In the genomic region with DNA sequence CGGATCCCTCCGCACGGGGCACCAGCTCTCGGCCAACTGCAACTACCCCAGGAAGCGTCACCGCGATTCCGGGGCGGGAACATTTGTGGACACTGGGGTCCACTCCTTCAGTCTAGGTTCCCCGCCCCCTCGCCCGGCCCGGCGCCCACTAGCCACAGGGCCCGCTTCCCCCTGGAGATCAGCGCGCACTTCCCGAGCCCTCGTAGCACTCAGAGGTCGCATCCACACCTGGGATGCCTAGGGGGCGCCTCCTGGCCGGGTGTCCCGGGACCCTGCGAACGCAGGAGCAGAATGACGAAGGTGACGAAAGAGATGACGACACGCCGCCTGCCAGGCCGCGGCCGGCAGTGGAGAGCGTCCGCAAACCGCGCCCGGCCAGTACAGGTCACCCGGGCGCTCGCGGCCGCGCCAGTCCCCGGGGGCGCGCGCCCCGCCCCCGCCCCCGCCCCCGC, we compare ENCODE assay signal across 1 cellular context.
TF ChIP-seq lines count a peak whose summit lies in the region.

No MANE protein-coding gene starts in this region.

TF ChIP-seq in HepG2, 621 proteins besides CTCF, POLR2A, EP300 and RAD21 (continued from another document):
- TF ChIP-seq, protein P1, sequence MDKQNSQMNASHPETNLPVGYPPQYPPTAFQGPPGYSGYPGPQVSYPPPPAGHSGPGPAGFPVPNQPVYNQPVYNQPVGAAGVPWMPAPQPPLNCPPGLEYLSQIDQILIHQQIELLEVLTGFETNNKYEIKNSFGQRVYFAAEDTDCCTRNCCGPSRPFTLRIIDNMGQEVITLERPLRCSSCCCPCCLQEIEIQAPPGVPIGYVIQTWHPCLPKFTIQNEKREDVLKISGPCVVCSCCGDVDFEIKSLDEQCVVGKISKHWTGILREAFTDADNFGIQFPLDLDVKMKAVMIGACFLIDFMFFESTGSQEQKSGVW (CRISPR knock-in tag; IDR thresholded peaks at IDR 0.05; ENCODE audit: borderline replicate concordance): no peak
- TF ChIP-seq RBM22 (optimal IDR thresholded peaks at IDR 0.05; ENCODE audit: low read length): no peak
- TF ChIP-seq, protein P2, sequence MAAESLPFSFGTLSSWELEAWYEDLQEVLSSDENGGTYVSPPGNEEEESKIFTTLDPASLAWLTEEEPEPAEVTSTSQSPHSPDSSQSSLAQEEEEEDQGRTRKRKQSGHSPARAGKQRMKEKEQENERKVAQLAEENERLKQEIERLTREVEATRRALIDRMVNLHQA (CRISPR knock-in tag; IDR thresholded peaks at IDR 0.05): no peak
- no peak for TF ChIP-seq FOXK2 (IDR thresholded peaks at IDR 0.05)
- TF ChIP-seq NFE2L2 (IDR thresholded peaks at IDR 0.05; ENCODE audit: low read length): no peak
- TF ChIP-seq ARNTL (CRISPR knock-in tag; IDR thresholded peaks at IDR 0.05): no peak; the same call in 1 of the 2 replicates
- TF ChIP-seq ZNF563 (CRISPR knock-in tag; IDR thresholded peaks at IDR 0.05): peak; percentile 55
- TF ChIP-seq, protein P3, sequence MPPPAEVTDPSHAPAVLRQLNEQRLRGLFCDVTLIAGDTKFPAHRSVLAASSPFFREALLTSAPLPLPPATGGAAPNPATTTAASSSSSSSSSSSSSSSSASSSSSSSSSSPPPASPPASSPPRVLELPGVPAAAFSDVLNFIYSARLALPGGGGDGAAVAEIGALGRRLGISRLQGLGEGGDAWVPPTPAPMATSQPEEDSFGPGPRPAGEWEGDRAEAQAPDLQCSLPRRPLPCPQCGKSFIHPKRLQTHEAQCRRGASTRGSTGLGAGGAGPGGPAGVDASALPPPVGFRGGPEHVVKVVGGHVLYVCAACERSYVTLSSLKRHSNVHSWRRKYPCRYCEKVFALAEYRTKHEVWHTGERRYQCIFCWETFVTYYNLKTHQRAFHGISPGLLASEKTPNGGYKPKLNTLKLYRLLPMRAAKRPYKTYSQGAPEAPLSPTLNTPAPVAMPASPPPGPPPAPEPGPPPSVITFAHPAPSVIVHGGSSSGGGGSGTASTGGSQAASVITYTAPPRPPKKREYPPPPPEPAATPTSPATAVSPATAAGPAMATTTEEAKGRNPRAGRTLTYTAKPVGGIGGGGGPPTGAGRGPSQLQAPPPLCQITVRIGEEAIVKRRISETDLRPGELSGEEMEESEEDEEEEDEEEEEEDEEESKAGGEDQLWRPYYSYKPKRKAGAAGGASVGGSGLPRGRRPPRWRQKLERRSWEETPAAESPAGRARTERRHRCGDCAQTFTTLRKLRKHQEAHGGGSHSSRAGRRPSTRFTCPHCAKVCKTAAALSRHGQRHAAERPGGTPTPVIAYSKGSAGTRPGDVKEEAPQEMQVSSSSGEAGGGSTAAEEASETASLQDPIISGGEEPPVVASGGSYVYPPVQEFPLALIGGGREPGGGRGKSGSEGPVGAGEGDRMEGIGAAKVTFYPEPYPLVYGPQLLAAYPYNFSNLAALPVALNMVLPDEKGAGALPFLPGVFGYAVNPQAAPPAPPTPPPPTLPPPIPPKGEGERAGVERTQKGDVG (CRISPR knock-in tag; IDR thresholded peaks at IDR 0.05; ENCODE audit: borderline replicate concordance): 0 out of 2 replicates have a peak, but pooled peaks have one; percentile 45
- 0 out of 2 replicates have a peak, but pooled peaks have one; percentile 76 for TF ChIP-seq ZSCAN9 (CRISPR knock-in tag; IDR thresholded peaks at IDR 0.05; ENCODE audit: borderline replicate concordance)
- TF ChIP-seq ZNF136 (CRISPR knock-in tag; IDR thresholded peaks at IDR 0.05; ENCODE audit: low read depth): 0 out of 2 replicates have a peak, but pooled peaks have one; percentile 28
- TF ChIP-seq SRSF4 (IDR thresholded peaks at IDR 0.05; ENCODE audit: low read depth, low read length, poor library complexity, severe bottlenecking): no peak
- peak; percentile 59; the same call in 1 of the 2 replicates for TF ChIP-seq HNF4A (CRISPR knock-in tag; IDR thresholded peaks at IDR 0.05)
- TF ChIP-seq SAP130 (CRISPR knock-in tag; IDR thresholded peaks at IDR 0.05; ENCODE audit: low read depth): peak; percentile 54
- TF ChIP-seq KDM2A (CRISPR knock-in tag; IDR thresholded peaks at IDR 0.05; ENCODE audit: borderline replicate concordance, low read depth): peak; percentile 94
- no peak for TF ChIP-seq HDAC6 (IDR thresholded peaks at IDR 0.05; ENCODE audit: low read depth, low read length)
- TF ChIP-seq, protein P4, sequence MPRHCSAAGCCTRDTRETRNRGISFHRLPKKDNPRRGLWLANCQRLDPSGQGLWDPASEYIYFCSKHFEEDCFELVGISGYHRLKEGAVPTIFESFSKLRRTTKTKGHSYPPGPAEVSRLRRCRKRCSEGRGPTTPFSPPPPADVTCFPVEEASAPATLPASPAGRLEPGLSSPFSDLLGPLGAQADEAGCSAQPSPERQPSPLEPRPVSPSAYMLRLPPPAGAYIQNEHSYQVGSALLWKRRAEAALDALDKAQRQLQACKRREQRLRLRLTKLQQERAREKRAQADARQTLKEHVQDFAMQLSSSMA (CRISPR knock-in tag; IDR thresholded peaks at IDR 0.05): peak; percentile 44; the same call in 1 of the 2 replicates
- no peak for TF ChIP-seq GZF1 (CRISPR knock-in tag; IDR thresholded peaks at IDR 0.05)
- peak; percentile 64 for TF ChIP-seq ZNF292 (CRISPR knock-in tag; IDR thresholded peaks at IDR 0.05; ENCODE audit: borderline replicate concordance, low read depth)
- peak; percentile 63; the same call in 1 of the 2 replicates for TF ChIP-seq ZBTB38 (CRISPR knock-in tag; IDR thresholded peaks at IDR 0.05)
- TF ChIP-seq, protein P5, sequence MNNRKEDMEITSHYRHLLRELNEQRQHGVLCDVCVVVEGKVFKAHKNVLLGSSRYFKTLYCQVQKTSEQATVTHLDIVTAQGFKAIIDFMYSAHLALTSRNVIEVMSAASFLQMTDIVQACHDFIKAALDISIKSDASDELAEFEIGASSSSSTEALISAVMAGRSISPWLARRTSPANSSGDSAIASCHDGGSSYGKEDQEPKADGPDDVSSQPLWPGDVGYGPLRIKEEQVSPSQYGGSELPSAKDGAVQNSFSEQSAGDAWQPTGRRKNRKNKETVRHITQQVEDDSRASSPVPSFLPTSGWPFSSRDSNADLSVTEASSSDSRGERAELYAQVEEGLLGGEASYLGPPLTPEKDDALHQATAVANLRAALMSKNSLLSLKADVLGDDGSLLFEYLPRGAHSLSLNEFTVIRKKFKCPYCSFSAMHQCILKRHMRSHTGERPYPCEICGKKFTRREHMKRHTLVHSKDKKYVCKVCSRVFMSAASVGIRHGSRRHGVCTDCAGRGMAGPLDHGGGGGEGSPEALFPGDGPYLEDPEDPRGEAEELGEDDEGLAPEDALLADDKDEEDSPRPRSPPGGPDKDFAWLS (CRISPR knock-in tag; IDR thresholded peaks at IDR 0.05; ENCODE audit: borderline replicate concordance): peak; percentile 99
- TF ChIP-seq, protein P6, sequence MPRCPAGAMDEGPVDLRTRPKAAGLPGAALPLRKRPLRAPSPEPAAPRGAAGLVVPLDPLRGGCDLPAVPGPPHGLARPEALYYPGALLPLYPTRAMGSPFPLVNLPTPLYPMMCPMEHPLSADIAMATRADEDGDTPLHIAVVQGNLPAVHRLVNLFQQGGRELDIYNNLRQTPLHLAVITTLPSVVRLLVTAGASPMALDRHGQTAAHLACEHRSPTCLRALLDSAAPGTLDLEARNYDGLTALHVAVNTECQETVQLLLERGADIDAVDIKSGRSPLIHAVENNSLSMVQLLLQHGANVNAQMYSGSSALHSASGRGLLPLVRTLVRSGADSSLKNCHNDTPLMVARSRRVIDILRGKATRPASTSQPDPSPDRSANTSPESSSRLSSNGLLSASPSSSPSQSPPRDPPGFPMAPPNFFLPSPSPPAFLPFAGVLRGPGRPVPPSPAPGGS (CRISPR knock-in tag; IDR thresholded peaks at IDR 0.05): peak; percentile 61; the same call in 1 of the 2 replicates
- TF ChIP-seq NFRKB (IDR thresholded peaks at IDR 0.05): no peak
- TF ChIP-seq CAMTA2 (CRISPR knock-in tag; IDR thresholded peaks at IDR 0.05; ENCODE audit: borderline replicate concordance): no peak; the same call in 1 of the 2 replicates
- TF ChIP-seq ZNF224 (CRISPR knock-in tag; IDR thresholded peaks at IDR 0.05): 0 out of 2 replicates have a peak, but pooled peaks have one; percentile 23
- TF ChIP-seq, protein P7, sequence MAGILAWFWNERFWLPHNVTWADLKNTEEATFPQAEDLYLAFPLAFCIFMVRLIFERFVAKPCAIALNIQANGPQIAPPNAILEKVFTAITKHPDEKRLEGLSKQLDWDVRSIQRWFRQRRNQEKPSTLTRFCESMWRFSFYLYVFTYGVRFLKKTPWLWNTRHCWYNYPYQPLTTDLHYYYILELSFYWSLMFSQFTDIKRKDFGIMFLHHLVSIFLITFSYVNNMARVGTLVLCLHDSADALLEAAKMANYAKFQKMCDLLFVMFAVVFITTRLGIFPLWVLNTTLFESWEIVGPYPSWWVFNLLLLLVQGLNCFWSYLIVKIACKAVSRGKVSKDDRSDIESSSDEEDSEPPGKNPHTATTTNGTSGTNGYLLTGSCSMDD (CRISPR knock-in tag; IDR thresholded peaks at IDR 0.05): no peak
